11 cellular contexts compared by ENCODE assay signal in the genomic region with DNA sequence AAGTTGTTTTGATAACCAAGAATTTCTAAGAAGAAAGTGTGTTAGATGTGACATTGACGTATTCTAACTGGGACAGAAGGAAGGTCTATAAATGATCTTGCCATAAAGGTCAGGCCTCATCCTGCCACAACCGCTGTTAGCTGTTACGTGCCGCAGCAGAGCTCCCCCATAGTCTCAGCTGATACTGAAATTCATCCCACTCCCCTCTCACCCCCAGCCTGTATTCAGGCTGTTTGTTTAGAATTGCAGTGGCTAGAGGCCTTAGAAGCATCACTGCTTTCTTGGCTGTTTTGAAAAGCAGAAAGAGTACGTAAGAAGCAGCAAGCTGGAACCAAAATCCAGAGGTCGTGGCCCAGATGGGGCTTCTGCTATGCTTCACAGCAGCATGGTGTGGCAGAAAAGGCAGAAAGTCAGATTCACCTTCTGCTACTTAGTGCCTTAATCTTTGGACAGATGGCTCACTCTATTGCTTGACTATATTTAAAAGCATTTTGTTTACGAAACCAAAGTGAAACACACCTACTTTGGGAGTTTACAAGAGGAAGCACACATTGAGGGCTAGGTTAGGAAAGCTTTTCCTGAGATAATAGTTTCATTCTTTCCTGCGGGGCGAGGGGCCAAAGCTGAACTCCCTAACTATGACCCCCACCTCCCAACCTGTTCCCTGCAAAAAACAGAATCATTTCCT. TPM values are rescaled to one million over a fixed set of nuclear protein-coding genes. Genes with fewer than 3 reads are reported as not detected.
A peak's percentile ranks its signal among the peaks of the same experiment; 100 is the strongest.
DNase-seq lines count a peak whose midpoint lies in the region; ATAC-seq and TF ChIP-seq lines count a peak whose summit lies in the region.
"Had no signal": no experiment of that assay in that cellular context is flagged by ENCODE, and none has a peak within 500 bp of the region (broad histone marks: within the 10 kb centered on the region; RNA-seq: fewer than 3 reads in every experiment).

No MANE protein-coding gene starts in this region.

- TF ChIP-seq CTCF in WTC11 (IDR thresholded peaks at IDR 0.05) (no peak), foreskin fibroblast (IDR thresholded peaks at IDR 0.05; ENCODE audit: low read depth, low read length) (no peak), spleen (IDR thresholded peaks at IDR 0.05 in 8 of 11, conservative IDR thresholded peaks at IDR 0.05 in 3 of 11) (no peak)

- POLR2A ChIA-PET in WTC11 (lab: Charles Lee) = interaction anchor here (0.5 to 0.9 kb wide), 4 partner anchors 26 to 521 kb away, joined by 3 to 4 read pairs (median 3); partner anchors contain the start of gene PPP2R1B

- no peak for ATAC-seq in WTC11
- ATAC-seq in HG02759 (IDR thresholded peaks at IDR 0.05; ENCODE audit: unreplicated experiment) = no peak
- ATAC-seq in HG03457 (IDR thresholded peaks at IDR 0.05; ENCODE audit: unreplicated experiment) = no peak

- CTCF ChIA-PET in WTC11 (lab: Charles Lee) = interaction anchor here (1.1 to 1.4 kb wide), 2 partner anchors 25 to 85 kb away, joined by 3 to 10 read pairs; partner anchors contain the start of gene HOATZ

- H3K9me3 ChIP-seq in spleen = no peaks in the 10 kb centered on the region
- H3K9me3 ChIP-seq: neutrophil had no signal

- H3K4me1 Mint-ChIP-seq in WTC11 = peaks cover 30% of the 10 kb centered on the region

- peaks cover 0 to 39% (median 28%) of the 10 kb centered on the region in 6 donors for H3K4me1 ChIP-seq in spleen

- no peaks in the 10 kb centered on the region for H3K36me3 ChIP-seq in H7 (replicated peaks; ENCODE audit: control insufficient read depth, insufficient read depth, low read length)
- H3K36me3 ChIP-seq in spleen = no peaks in the 10 kb centered on the region
- H3K36me3 ChIP-seq: neutrophil had no signal

- H3K27ac ChIP-seq in spleen = peak overlapping the region in 2 of 8 donors; percentile 78 to 85
- H3K27ac ChIP-seq: neutrophil had no signal

- peaks cover 49% of the 10 kb centered on the region for H3K27me3 ChIP-seq in H7 (ENCODE audit: control insufficient read depth, insufficient read depth, low read length)
- peaks cover 0 to 65% (median 22%) of the 10 kb centered on the region in 7 donors for H3K27me3 ChIP-seq in spleen (replicated peaks in 1 of 7)

- H3K36me3 Mint-ChIP-seq in WTC11 = no peaks in the 10 kb centered on the region

- no peak for TF ChIP-seq POLR2A in spleen (IDR thresholded peaks at IDR 0.05)

- H3K4me3 Mint-ChIP-seq in WTC11 = peak overlapping the region; percentile 70

- 65 to 77% (median 76%) methylated on average over 9 of the region's 9 CpGs for WGBS in spleen, 5 donors

- DNase-seq in H7 (peak; percentile 31), WTC11 (ENCODE audit: low spot score) (no peak), foreskin fibroblast (no peak), spleen (no peak), dedifferentiated amniotic fluid mesenchymal stem cell (ENCODE audit: extremely low spot score) (no peak), NCI-H526 (lab: John Stamatoyannopoulos, UW) (no peak)

- peaks cover 3% of the 10 kb centered on the region; the same call in 1 of the 2 replicates for H3K9me3 Mint-ChIP-seq in WTC11

- no peak overlapping the region for H3K27ac Mint-ChIP-seq in WTC11

- H3K4me3 ChIP-seq in H7 (ENCODE audit: insufficient read depth, low read depth, low read length) = peak overlapping the region; percentile 59; the same call in 1 of the 2 replicates
- H3K4me3 ChIP-seq in foreskin fibroblast (ENCODE audit: low read depth in 1 of 2, low read length in 2 of 2) = peak overlapping the region; percentile 69 to 84
- peak overlapping the region in 5 of 8 donors; percentile 47 to 79 (median 53) for H3K4me3 ChIP-seq in spleen

- H3K27me3 Mint-ChIP-seq in WTC11 (ENCODE audit: low read depth) = peaks cover 65% of the 10 kb centered on the region

- intact Hi-C loops in spleen (cut with DNase I; ENCODE audit: low total_unique reads) = no loop called here

TF ChIP-seq in WTC11, 78 proteins besides CTCF, POLR2A, EP300 and RAD21:
- TF ChIP-seq, protein P1, sequence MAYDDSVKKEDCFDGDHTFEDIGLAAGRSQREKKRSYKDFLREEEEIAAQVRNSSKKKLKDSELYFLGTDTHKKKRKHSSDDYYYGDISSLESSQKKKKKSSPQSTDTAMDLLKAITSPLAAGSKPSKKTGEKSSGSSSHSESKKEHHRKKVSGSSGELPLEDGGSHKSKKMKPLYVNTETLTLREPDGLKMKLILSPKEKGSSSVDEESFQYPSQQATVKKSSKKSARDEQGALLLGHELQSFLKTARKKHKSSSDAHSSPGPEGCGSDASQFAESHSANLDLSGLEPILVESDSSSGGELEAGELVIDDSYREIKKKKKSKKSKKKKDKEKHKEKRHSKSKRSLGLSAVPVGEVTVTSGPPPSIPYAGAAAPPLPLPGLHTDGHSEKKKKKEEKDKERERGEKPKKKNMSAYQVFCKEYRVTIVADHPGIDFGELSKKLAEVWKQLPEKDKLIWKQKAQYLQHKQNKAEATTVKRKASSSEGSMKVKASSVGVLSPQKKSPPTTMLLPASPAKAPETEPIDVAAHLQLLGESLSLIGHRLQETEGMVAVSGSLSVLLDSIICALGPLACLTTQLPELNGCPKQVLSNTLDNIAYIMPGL (CRISPR knock-in tag; IDR thresholded peaks at IDR 0.05) = no peak
- TF ChIP-seq ZNF232 (CRISPR knock-in tag; IDR thresholded peaks at IDR 0.05) = no peak

RNA-seq across cellular contexts. Expression of gene LAYN, which starts 0.9 kb away (rescaled TPM):
- total RNA-seq in H7 (2014; rRNA removed; shearing (Covaris generic)) = 1.0 and 1.2 TPM in 2 replicates
- total RNA-seq in WTC11 (2021) (3.0 to 3.7 TPM (median 3.6 TPM) in 3 replicates), spleen (10 to 100 TPM in 5 of 7 donors, 1 to 10 TPM in 2; 7.3 to 14.7 (median 12.9) TPM)
- polyA plus RNA-seq in spleen = 1 to 10 TPM; 3.1 to 4.7 (median 4.3) TPM

RNA-seq across cellular contexts. Expression of gene HOATZ, which starts 25.0 kb away (rescaled TPM):
- total RNA-seq in H7 (2014; rRNA removed; shearing (Covaris generic)) = not detected in 2 replicates
- total RNA-seq in WTC11 (2021) (not detected in 3 replicates), spleen (not detected)
- not detected for polyA plus RNA-seq in spleen
- total RNA-seq: bronchial epithelial cell, RPMI7951 had no signal

RNA-seq across cellular contexts. Expression of gene BTG4, which starts 27.4 kb away (rescaled TPM):
- not detected in 2 replicates for total RNA-seq in H7 (2014; rRNA removed; shearing (Covaris generic))
- total RNA-seq in WTC11 (2021) (0.18 TPM in 1 of 3 replicates, not detected in the others), spleen (not detected)
- not detected for polyA plus RNA-seq in spleen
- total RNA-seq: RPMI7951 had no signal
